ENCODE assay signal across 8 cellular contexts in the genomic region with DNA sequence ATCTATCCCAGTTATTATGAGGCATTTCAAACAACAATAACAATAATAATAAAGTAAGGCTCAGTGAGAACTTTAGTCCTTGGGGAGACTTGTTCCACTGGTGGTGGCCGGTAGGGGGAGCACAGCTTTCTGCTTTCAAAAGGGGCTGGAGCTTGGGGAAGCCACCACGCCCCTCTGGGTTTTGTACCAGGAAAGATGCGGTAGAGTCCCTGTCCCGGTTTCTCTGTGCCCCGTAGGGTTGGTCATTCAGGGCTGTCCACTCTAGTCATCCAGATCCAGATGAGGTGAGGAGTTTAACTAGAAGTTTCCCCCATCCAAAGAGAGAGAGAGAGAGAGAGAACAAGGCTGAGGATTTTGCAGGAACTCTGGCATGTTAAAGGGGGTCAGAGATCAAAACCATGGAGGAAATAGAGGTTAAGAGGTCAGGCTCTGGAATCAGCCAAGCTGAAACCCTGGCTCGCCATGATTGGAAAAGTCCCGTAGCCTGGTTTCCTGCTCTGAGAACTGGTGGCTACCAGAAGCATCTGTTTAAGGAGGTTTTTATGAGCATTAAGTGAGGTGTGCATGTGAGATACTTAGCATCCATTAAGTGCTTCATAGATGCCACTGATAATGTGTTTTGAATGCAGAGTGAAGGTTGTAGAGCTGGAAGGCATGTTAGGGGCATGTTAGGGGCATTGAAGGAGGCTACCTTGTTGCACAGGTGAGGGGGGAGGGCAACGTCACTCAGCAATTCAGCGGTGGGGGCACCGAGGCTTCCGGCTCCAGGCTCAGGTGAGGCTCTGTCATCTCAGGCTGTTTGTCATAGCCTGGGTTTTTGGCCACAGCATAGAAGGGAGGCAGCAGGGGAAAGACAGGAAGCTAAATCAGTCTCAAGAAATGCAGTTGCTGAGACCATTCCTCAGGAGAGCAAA.
A peak's percentile ranks its signal among the peaks of the same experiment; 100 is the strongest.
DNase-seq lines count a peak whose midpoint lies in the region; ATAC-seq and TF ChIP-seq lines count a peak whose summit lies in the region.

No MANE protein-coding gene starts in this region.

- no peak overlapping the region for H3K9ac ChIP-seq in BLaER1 treated with 17β-estradiol and CSF1 and Interleukin-3, amounts not matched to agents 10 nM and 100 nM

- intact Hi-C loops in right lobe of liver (cut with DNase I), result no loop called here
- intact Hi-C loops in uterus (cut with DNase I; ENCODE audit: low total_unique reads), result no loop called here

- peaks cover 0 to 18% (median 4%) of the 10 kb centered on the region in 11 experiments; a peak in 6 of 22 replicates for H3K27me3 ChIP-seq in BLaER1 treated with 17β-estradiol and CSF1 and Interleukin-3, amounts not matched to agents 10 nM and 100 nM
- H3K27me3 ChIP-seq in right lobe of liver (no peaks in the 10 kb centered on the region), upper lobe of left lung (no peaks in the 10 kb centered on the region), uterus (no peaks in the 10 kb centered on the region)

- no peak for TF ChIP-seq EP300 in upper lobe of left lung (IDR thresholded peaks at IDR 0.05)

- no peaks in the 10 kb centered on the region for H3K9me3 ChIP-seq in BLaER1 treated with 17β-estradiol and CSF1 and Interleukin-3, amounts not matched to agents 10 nM and 100 nM (replicated peaks in 1 of 11)
- no peaks in the 10 kb centered on the region for H3K9me3 ChIP-seq in right lobe of liver
- no peaks in the 10 kb centered on the region for H3K9me3 ChIP-seq in upper lobe of left lung
- no peaks in the 10 kb centered on the region for H3K9me3 ChIP-seq in uterus

- TF ChIP-seq CTCF in astrocyte of the spinal cord (IDR thresholded peaks at IDR 0.05; ENCODE audit: low read depth, low read length) (peak; percentile 76), right lobe of liver (IDR thresholded peaks at IDR 0.05) (peak; percentile 17 to 63 (median 61)), upper lobe of left lung (IDR thresholded peaks at IDR 0.05) (peak; percentile 15 to 54 (median 40)), uterus (IDR thresholded peaks at IDR 0.05) (peak in 1 of 4 experiments; percentile 11)

- peak overlapping the region; percentile 28 to 81 (median 68) for H3K4me2 ChIP-seq in BLaER1 treated with 17β-estradiol and CSF1 and Interleukin-3, amounts not matched to agents 10 nM and 100 nM

- TF ChIP-seq POLR2A in right lobe of liver (IDR thresholded peaks at IDR 0.05) (no peak), upper lobe of left lung (IDR thresholded peaks at IDR 0.05) (no peak), uterus (IDR thresholded peaks at IDR 0.05) (no peak)

- H4K20me1 ChIP-seq in BLaER1 treated with 17β-estradiol and CSF1 and Interleukin-3, amounts not matched to agents 10 nM and 100 nM, result peaks cover 0 to 6% (median 0%) of the 10 kb centered on the region in 11 experiments; a peak in 4 of 22 replicates

- ATAC-seq in GM18867 (IDR thresholded peaks at IDR 0.05; ENCODE audit: unreplicated experiment) (peak; percentile 91), HG03066 (IDR thresholded peaks at IDR 0.05; ENCODE audit: low read depth, unreplicated experiment) (peak; percentile 80), right lobe of liver (peak; percentile 59 to 74 (median 70)), upper lobe of left lung (ENCODE audit: low FRiP score in 2 of 2) (peak in 1 of 2 donors; percentile 46)

- 16% methylated on average over 6 of the region's 11 CpGs for WGBS in right lobe of liver (ENCODE audit: insufficient coverage, low coverage, low lambda C conversion rate, missing lambda C conversion rate)
- WGBS in upper lobe of left lung, 2 donors, result 43 to 48% methylated on average over 10 to 11 of the region's 11 CpGs

- no peak overlapping the region for H3K4me3 ChIP-seq in BLaER1 treated with 17β-estradiol and CSF1 and Interleukin-3, amounts not matched to agents 10 nM and 100 nM
- H3K4me3 ChIP-seq in astrocyte of the spinal cord (ENCODE audit: low read depth, low read length), result no peak overlapping the region
- H3K4me3 ChIP-seq in right lobe of liver, result no peak overlapping the region
- no peak overlapping the region for H3K4me3 ChIP-seq in upper lobe of left lung
- no peak overlapping the region for H3K4me3 ChIP-seq in uterus

- H3K4me1 ChIP-seq in BLaER1 treated with 17β-estradiol and CSF1 and Interleukin-3, amounts not matched to agents 10 nM and 100 nM, result peaks cover 12 to 35% (median 18%) of the 10 kb centered on the region in 10 experiments; a peak in 19 of 20 replicates
- H3K4me1 ChIP-seq in right lobe of liver (no peaks in the 10 kb centered on the region), upper lobe of left lung (peaks cover 0 to 2% (median 0%) of the 10 kb centered on the region in 4 donors), uterus (no peaks in the 10 kb centered on the region)

- DNase-seq in RKO (ENCODE audit: low spot score), result peak; percentile 58
- DNase-seq in astrocyte of the spinal cord (ENCODE audit: low read depth, low spot score), result peak; percentile 26
- DNase-seq in right lobe of liver, result peak in 1 of 3 donors; percentile 55
- DNase-seq in upper lobe of left lung, result no peak
- DNase-seq in uterus, result no peak

- no peaks in the 10 kb centered on the region for H3K36me3 ChIP-seq in BLaER1 treated with 17β-estradiol and CSF1 and Interleukin-3, amounts not matched to agents 10 nM and 100 nM
- no peaks in the 10 kb centered on the region for H3K36me3 ChIP-seq in right lobe of liver
- H3K36me3 ChIP-seq in upper lobe of left lung, result no peaks in the 10 kb centered on the region
- H3K36me3 ChIP-seq in uterus, result no peaks in the 10 kb centered on the region

- in situ Hi-C loops in astrocyte of the spinal cord (cut with HindIII; ENCODE audit: low sequenced_read_pairs), result no loop called here

- peak overlapping the region in 3 of 11 experiments; percentile 32 to 67 (median 38); a peak in 4 of 22 replicates for H3K27ac ChIP-seq in BLaER1 treated with 17β-estradiol and CSF1 and Interleukin-3, amounts not matched to agents 10 nM and 100 nM
- H3K27ac ChIP-seq in right lobe of liver (no peak overlapping the region), upper lobe of left lung (no peak overlapping the region), uterus (no peak overlapping the region)

Comparison
In these comparisons a context has a peak if more than half of its experiments do, and no peak if none do; other contexts are left out.
1. DNase-seq: peak in RKO (single experiment) and astrocyte of the spinal cord (single experiment); none in upper lobe of left lung (0 of 2) and uterus (0 of 2).